Comparison of ENCODE assay signal across 8 cellular contexts in the genomic region with DNA sequence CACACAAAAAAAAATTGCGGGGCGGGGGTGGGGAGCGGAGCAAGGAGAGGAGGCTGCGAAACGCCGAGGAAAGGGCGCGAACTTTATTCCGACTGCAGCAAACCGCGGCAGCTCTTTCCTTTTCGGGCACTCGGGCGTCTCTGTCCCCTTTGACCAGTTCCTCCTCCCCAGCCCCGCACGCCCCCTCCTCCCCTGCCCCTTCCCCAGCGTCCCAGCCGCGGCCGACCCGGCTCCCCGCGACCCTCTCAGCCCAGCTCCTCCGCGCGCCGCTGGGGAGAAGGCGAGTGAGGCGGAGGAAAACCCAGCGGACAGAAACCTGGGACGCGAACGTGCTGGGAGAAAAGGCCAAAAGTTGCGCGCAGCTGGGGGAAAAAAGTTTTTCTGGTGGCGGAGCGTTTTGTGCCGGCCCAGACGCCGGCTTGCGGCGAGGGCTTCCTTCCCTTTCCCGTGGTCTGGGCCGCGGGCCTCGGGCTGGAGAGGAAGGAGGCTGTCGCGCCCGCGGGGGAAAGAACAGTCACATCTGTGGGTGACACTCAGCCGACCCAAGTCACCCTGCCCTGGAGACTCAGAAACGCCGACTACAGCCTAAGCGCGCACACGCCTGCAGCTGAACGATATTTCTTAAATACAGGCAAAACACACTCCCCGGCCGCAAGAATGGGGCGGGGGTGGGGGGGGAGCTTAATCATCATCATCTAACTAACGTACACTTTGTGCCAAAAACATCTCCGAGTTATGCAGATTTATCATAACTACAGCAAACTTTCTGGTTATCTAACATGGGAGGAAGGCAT. TPM values are rescaled to one million over a fixed set of nuclear protein-coding genes. Genes with fewer than 3 reads are reported as not detected.
A peak's percentile ranks its signal among the peaks of the same experiment; 100 is the strongest.
DNase-seq lines count a peak whose midpoint lies in the region; ATAC-seq and TF ChIP-seq lines count a peak whose summit lies in the region.

No MANE protein-coding gene starts in this region.

- intact Hi-C loops in lower lobe of right lung (cut with DNase I) (no loop called here), testis (cut with DNase I; ENCODE audit: low total_unique reads) (no loop called here)

- no peaks in the 10 kb centered on the region for H3K36me3 ChIP-seq in lower lobe of right lung
- H3K36me3 ChIP-seq in testis (ENCODE audit: low read depth, missing control alignments) = no peaks in the 10 kb centered on the region

- peak; percentile 70 to 71 for ATAC-seq in lower lobe of right lung

- 0 to 1% methylated on average over 27 to 62 of the region's 62 CpGs for WGBS in testis, 2 donors

- H3K27ac ChIP-seq in lower lobe of right lung = peak overlapping the region; percentile 73
- H3K27ac ChIP-seq in testis = peak overlapping the region; percentile 95 to 99

- peak overlapping the region; percentile 61 for H3K4me3 ChIP-seq in lower lobe of right lung
- H3K4me3 ChIP-seq in testis = peak overlapping the region; percentile 75 to 88

- H3K4me1 ChIP-seq in lower lobe of right lung (no peaks in the 10 kb centered on the region), testis (no peaks in the 10 kb centered on the region)

- peak; percentile 3 for DNase-seq in NCI-H1436 treated with DMSO at 0.1 percent for 48 hours (lab: John Stamatoyannopoulos, UW)
- DNase-seq in NCI-H1436 (lab: John Stamatoyannopoulos, UW) = no peak
- DNase-seq in OCI-M1 (lab: John Stamatoyannopoulos, UW) = peak; percentile 6
- peak; percentile 75 for DNase-seq in ecto neural progenitor cell (ENCODE audit: low spot score)
- DNase-seq in lower lobe of right lung = peak; percentile 69
- DNase-seq in testis = peak; percentile 59
- no peak for DNase-seq in NCI-H1694 (lab: John Stamatoyannopoulos, UW)
- DNase-seq in NK-92 (lab: John Stamatoyannopoulos, UW; ENCODE audit: unreplicated experiment) = no peak

- TF ChIP-seq POLR2A in testis (IDR thresholded peaks at IDR 0.05) = no peak

- TF ChIP-seq CTCF in lower lobe of right lung (IDR thresholded peaks at IDR 0.05) (no peak), testis (IDR thresholded peaks at IDR 0.05) (no peak)

- H3K27me3 ChIP-seq in lower lobe of right lung (ENCODE audit: low read depth) (peaks cover 9% of the 10 kb centered on the region), testis (no peaks in the 10 kb centered on the region)

- H3K9me3 ChIP-seq in lower lobe of right lung (no peaks in the 10 kb centered on the region), testis (no peaks in the 10 kb centered on the region)

RNA-seq across cellular contexts. Expression of gene BNC2, which starts 1.1 kb away (rescaled TPM):
- total RNA-seq in lower lobe of right lung (15.0 TPM), testis (10 to 100 TPM; 32.0 to 35.2 TPM)
- polyA plus RNA-seq in testis (ENCODE audit: insufficient read depth, low read depth, low replicate concordance) = 14.6 TPM

Comparison
In these comparisons a context has a peak if more than half of its experiments do, and no peak if none do; other contexts are left out.
1. DNase-seq: peak in NCI-H1436 treated with DMSO at 0.1 percent for 48 hours (single experiment), OCI-M1 (single experiment), ecto neural progenitor cell (single experiment), lower lobe of right lung (single experiment) and testis (single experiment); none in NCI-H1436 (single experiment), NCI-H1694 (single experiment) and NK-92 (single experiment).